8 cellular contexts compared by ENCODE assay signal in genomic region chr11:62666259-62666926, GRCh38. TPM values are rescaled to one million over a fixed set of nuclear protein-coding genes. Genes with fewer than 3 reads are reported as not detected.
DNase-seq lines count a peak whose midpoint lies in the region; ATAC-seq, FAIRE-seq and TF ChIP-seq lines count a peak whose summit lies in the region.

No MANE protein-coding gene starts in this region.

- TF ChIP-seq CTCF in DOHH2 (IDR thresholded peaks at IDR 0.05; ENCODE audit: low read depth, low read length, poor library complexity, severe bottlenecking) (no peak), Panc1 (IDR thresholded peaks at IDR 0.05) (no peak), endothelial cell (IDR thresholded peaks at IDR 0.05; ENCODE audit: unreplicated experiment) (no peak), osteocyte (IDR thresholded peaks at IDR 0.05) (no peak), D721Med (IDR thresholded peaks at IDR 0.05; ENCODE audit: insufficient read depth, missing control alignments) (no peak)

- peaks cover 72% of the 10 kb centered on the region for H3K36me3 ChIP-seq in DOHH2 (ENCODE audit: control insufficient read depth, low read length)
- peaks cover 7% of the 10 kb centered on the region for H3K36me3 ChIP-seq in Panc1 (ENCODE audit: control insufficient read depth, insufficient read depth, low read length)

- H3K27me3 Mint-ChIP-seq in endothelial cell (ENCODE audit: unreplicated experiment): peaks cover 8% of the 10 kb centered on the region
- H3K27me3 Mint-ChIP-seq in osteocyte (ENCODE audit: unreplicated experiment): no peaks in the 10 kb centered on the region

- CTCF ChIA-PET in Panc1 (lab: Charles Lee): interaction anchor here (0.6 to 0.7 kb wide), 2 partner anchors 14 to 19 kb away, joined by 3 to 7 read pairs; no protein-coding TSS in a partner anchor

- H3K4me2 ChIP-seq in DOHH2 (ENCODE audit: low read length): peak overlapping the region; percentile 99

- POLR2A ChIA-PET in Panc1 (lab: Charles Lee): interaction anchor here (1.7 to 2.1 kb wide), 2 partner anchors 11 to 55 kb away, joined by 3 to 4 read pairs; no protein-coding TSS in a partner anchor

- H3K9me3 Mint-ChIP-seq in endothelial cell (ENCODE audit: unreplicated experiment): no peaks in the 10 kb centered on the region
- no peaks in the 10 kb centered on the region for H3K9me3 Mint-ChIP-seq in osteocyte (ENCODE audit: unreplicated experiment)

- no peaks in the 10 kb centered on the region for H3K27me3 ChIP-seq in DOHH2 (ENCODE audit: control insufficient read depth, low read length)
- no peaks in the 10 kb centered on the region for H3K27me3 ChIP-seq in Panc1 (ENCODE audit: control insufficient read depth, insufficient read depth, low read length)

- no TSS peak for BruUV-seq in Panc1 (replicated peaks; lab: Mats Ljungman, UMichigan)

- H3K4me1 ChIP-seq in DOHH2 (ENCODE audit: control insufficient read depth, low read length) (peaks cover 53% of the 10 kb centered on the region), Panc1 (ENCODE audit: control insufficient read depth, insufficient read depth, low read length) (peaks cover 25% of the 10 kb centered on the region)

- H3K27ac Mint-ChIP-seq in endothelial cell (ENCODE audit: unreplicated experiment): no peak overlapping the region
- peak overlapping the region; percentile 96 for H3K27ac Mint-ChIP-seq in osteocyte (ENCODE audit: unreplicated experiment)

- H3K9me3 ChIP-seq in DOHH2 (ENCODE audit: control insufficient read depth, insufficient read depth, low read length) (no peaks in the 10 kb centered on the region), Panc1 (ENCODE audit: control insufficient read depth, insufficient read depth, low read depth, low read length) (no peaks in the 10 kb centered on the region)

- H3K79me2 ChIP-seq in DOHH2 (ENCODE audit: control insufficient read depth, low read length): peaks cover 80% of the 10 kb centered on the region

- intact Hi-C loops in Panc1 (cut with micrococcal nuclease; ENCODE audit: unreplicated experiment): no loop called here
- intact Hi-C loops in posterior vena cava (cut with DNase I): no loop called here

- H3K4me3 Mint-ChIP-seq in endothelial cell (ENCODE audit: unreplicated experiment): peak overlapping the region; percentile 79
- peak overlapping the region; percentile 91 for H3K4me3 Mint-ChIP-seq in osteocyte (ENCODE audit: unreplicated experiment)

- no peaks in the 10 kb centered on the region for H3K9me2 ChIP-seq in DOHH2 (replicated peaks; ENCODE audit: control insufficient read depth, low read length)

- FAIRE-seq in D721Med (lab: Jason Lieb, UNC): no peak

- DNase-seq in Panc1 (ENCODE audit: low read depth, low spot score): no peak
- no peak for DNase-seq in endothelial cell (ENCODE audit: low spot score)
- DNase-seq in osteocyte (ENCODE audit: extremely low spot score, unreplicated experiment): no peak
- DNase-seq in D721Med (ENCODE audit: insufficient read length, low spot score): no peak
- DNase-seq in occipital lobe (lab: John Stamatoyannopoulos, UW): no peak
- no peak for DNase-seq in posterior vena cava (ENCODE audit: low spot score)

- peak overlapping the region; percentile 98 for H3K4me3 ChIP-seq in DOHH2 (ENCODE audit: low read length)
- H3K4me3 ChIP-seq in Panc1 (ENCODE audit: low read depth in 2 of 2, low read length in 2 of 2): peak overlapping the region; percentile 94 to 96

- peaks cover 27% of the 10 kb centered on the region for H3K4me1 Mint-ChIP-seq in endothelial cell (ENCODE audit: unreplicated experiment)
- peaks cover 39% of the 10 kb centered on the region for H3K4me1 Mint-ChIP-seq in osteocyte (ENCODE audit: unreplicated experiment)

- H3K36me3 Mint-ChIP-seq in endothelial cell (ENCODE audit: low read depth, unreplicated experiment) (peaks cover 7% of the 10 kb centered on the region), osteocyte (ENCODE audit: unreplicated experiment) (peaks cover 10% of the 10 kb centered on the region)

- peak overlapping the region; percentile 92 for H3K27ac ChIP-seq in DOHH2 (ENCODE audit: low read depth, low read length)
- H3K27ac ChIP-seq in Panc1 (ENCODE audit: low read length): peak overlapping the region; percentile 99

- peaks cover 12% of the 10 kb centered on the region for H4K20me1 ChIP-seq in DOHH2 (ENCODE audit: control insufficient read depth, insufficient read depth, low read depth, low read length)

- H3F3A ChIP-seq in DOHH2 (ENCODE audit: control insufficient read depth, insufficient read depth): peaks cover 52% of the 10 kb centered on the region

- in situ Hi-C loops in Panc1 (cut with HindIII; ENCODE audit: low pct_unique_long_range_greater_than_20kb, low sequenced_read_pairs): no loop called here

- ATAC-seq in Panc1: no peak
- ATAC-seq in HG02642 (IDR thresholded peaks at IDR 0.05; ENCODE audit: poor library complexity, unreplicated experiment): no peak

RNA-seq across cellular contexts. Expression of gene CSKMT, which starts 1.3 kb away (rescaled TPM):
- total RNA-seq in Panc1 (2021; ENCODE audit: unreplicated experiment) (36.9 TPM), endothelial cell (ENCODE audit: unreplicated experiment) (8.7 TPM), osteocyte (19.4 and 27.3 TPM in 2 replicates), occipital lobe (11.5 TPM), posterior vena cava (10 to 100 TPM in 1 of 2 donors, 1 to 10 TPM in 1; 8.5 to 10.5 TPM)
- 23.7 TPM for polyA plus RNA-seq in Panc1 (2012; ENCODE audit: insufficient read length)

RNA-seq across cellular contexts. Expression of gene C11orf98, which starts 1.4 kb away (rescaled TPM):
- total RNA-seq in Panc1 (2021; ENCODE audit: unreplicated experiment): 96.7 TPM
- 83.4 TPM for polyA plus RNA-seq in Panc1 (2012; ENCODE audit: insufficient read length)
- total RNA-seq in endothelial cell (ENCODE audit: unreplicated experiment): 60.1 TPM
- 53.6 and 56.3 TPM in 2 replicates for total RNA-seq in osteocyte
- total RNA-seq in occipital lobe: 23.7 TPM
- 10 to 100 TPM; 27.4 to 35.9 TPM for total RNA-seq in posterior vena cava

RNA-seq across cellular contexts. Expression of gene UQCC3, which starts 5.1 kb away (rescaled TPM):
- 7.4 TPM for total RNA-seq in Panc1 (2021; ENCODE audit: unreplicated experiment)
- polyA plus RNA-seq in Panc1 (2012; ENCODE audit: insufficient read length): 15.0 TPM
- 4.7 TPM for total RNA-seq in endothelial cell (ENCODE audit: unreplicated experiment)
- total RNA-seq in osteocyte: 6.3 and 6.8 TPM in 2 replicates
- 6.9 TPM for total RNA-seq in occipital lobe
- total RNA-seq in posterior vena cava: 1 to 10 TPM; 3.6 to 3.7 TPM

RNA-seq across cellular contexts. Expression of gene LBHD1, which starts 5.7 kb away (rescaled TPM):
- total RNA-seq in Panc1 (2021; ENCODE audit: unreplicated experiment) (15.5 TPM), endothelial cell (ENCODE audit: unreplicated experiment) (11.2 TPM), osteocyte (7.3 and 9.1 TPM in 2 replicates), occipital lobe (0.94 TPM), posterior vena cava (1 to 10 TPM; 3.7 to 5.1 TPM)
- 14.4 TPM for polyA plus RNA-seq in Panc1 (2012; ENCODE audit: insufficient read length)

RNA-seq across cellular contexts. Expression of gene UBXN1, which starts 12.5 kb away (rescaled TPM):
- total RNA-seq in Panc1 (2021; ENCODE audit: unreplicated experiment) (105 TPM), endothelial cell (ENCODE audit: unreplicated experiment) (137 TPM), osteocyte (132 and 161 TPM in 2 replicates), occipital lobe (91.4 TPM), posterior vena cava (10 to 100 TPM; 74.8 to 76.1 TPM)
- 201 TPM for polyA plus RNA-seq in Panc1 (2012; ENCODE audit: insufficient read length)
